8 cellular contexts compared by ENCODE assay signal in the genomic region with DNA sequence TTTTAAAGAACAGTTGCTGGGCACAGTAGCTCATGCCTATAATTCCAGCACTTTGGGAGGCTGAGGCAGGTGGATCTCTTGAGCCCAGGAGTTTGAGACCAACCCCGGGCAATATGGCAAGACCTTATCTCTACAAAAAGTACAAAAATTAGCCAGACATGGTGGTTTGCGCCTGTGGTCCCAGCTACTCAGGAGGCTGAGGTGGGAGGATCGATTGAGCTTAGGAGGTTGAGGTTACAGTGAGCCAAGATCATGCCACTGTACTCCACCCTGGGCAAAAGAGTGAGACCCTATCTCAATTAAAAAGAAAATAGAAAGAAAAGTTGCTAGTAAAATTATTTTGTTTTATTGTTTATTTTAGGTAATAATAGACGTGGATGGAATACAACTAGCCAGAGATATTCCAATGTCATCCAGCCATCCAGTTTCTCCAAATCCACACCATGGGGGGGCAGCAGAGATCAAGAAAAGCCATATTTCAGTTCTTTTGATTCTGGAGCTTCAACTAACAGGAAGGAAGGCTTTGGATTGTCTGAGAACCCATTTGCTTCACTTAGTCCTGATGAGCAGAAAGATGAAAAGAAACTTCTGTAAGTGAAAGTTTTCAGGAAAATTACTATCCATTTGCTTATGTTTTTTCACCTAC. TPM values are rescaled to one million over a fixed set of nuclear protein-coding genes. Genes with fewer than 3 reads are reported as not detected.
DNase-seq lines count a peak whose midpoint lies in the region; ATAC-seq and TF ChIP-seq lines count a peak whose summit lies in the region.

No MANE protein-coding gene starts in this region.

- DNase-seq in NCI-H2029 (lab: John Stamatoyannopoulos, UW) (peak; percentile 2), NCI-H2029 treated with DMSO at 0.1 percent for 48 hours (lab: John Stamatoyannopoulos, UW) (no peak), SW480 (ENCODE audit: low spot score) (peak; percentile 51), transverse colon (peak; percentile 43), natural killer cell (no peak)
- no peak for DNase-seq in activated CD4-positive, CD25-positive, alpha-beta regulatory T cell (lab: John Stamatoyannopoulos, UW)

- no peak for TF ChIP-seq POLR2A in gastroesophageal sphincter (IDR thresholded peaks at IDR 0.05)
- no peak for TF ChIP-seq POLR2A in transverse colon (IDR thresholded peaks at IDR 0.05)

- no peak overlapping the region for H3K9ac ChIP-seq in KMS-11

- peaks cover 81% of the 10 kb centered on the region for H3K79me2 ChIP-seq in KMS-11 (ENCODE audit: insufficient read depth, low read depth)

- H3K36me3 ChIP-seq in KMS-11 (ENCODE audit: insufficient read depth): peaks cover 37% of the 10 kb centered on the region
- peaks cover 0 to 48% of the 10 kb centered on the region in 2 donors for H3K36me3 ChIP-seq in gastroesophageal sphincter
- peaks cover 0 to 44% (median 18%) of the 10 kb centered on the region in 4 donors for H3K36me3 ChIP-seq in transverse colon

- H3K4me2 ChIP-seq in KMS-11: peak overlapping the region; percentile 80; the same call in 1 of the 2 replicates

- H3K9me3 ChIP-seq in gastroesophageal sphincter (no peaks in the 10 kb centered on the region), transverse colon (no peaks in the 10 kb centered on the region)

- no peaks in the 10 kb centered on the region for H3K27me3 ChIP-seq in KMS-11 (ENCODE audit: insufficient read depth, low read depth)
- H3K27me3 ChIP-seq in gastroesophageal sphincter: no peaks in the 10 kb centered on the region
- no peaks in the 10 kb centered on the region for H3K27me3 ChIP-seq in transverse colon

- intact Hi-C loops in transverse colon (cut with DNase I; ENCODE audit: low total_unique reads): loop anchor here (5.0 to 10.0 kb wide), 2 partner anchors 60 to 78 kb away; a partner anchor contains a TSS
- intact Hi-C loops in natural killer cell (cut with micrococcal nuclease): no loop called here

- no peaks in the 10 kb centered on the region for H4K20me1 ChIP-seq in KMS-11 (ENCODE audit: insufficient read depth)

- no peak overlapping the region for H3K27ac Mint-ChIP-seq in natural killer cell

- H3K4me3 Mint-ChIP-seq in natural killer cell: no peak overlapping the region

- 62 to 72% methylated on average over 3 to 4 of the region's 4 CpGs for WGBS in gastroesophageal sphincter (ENCODE audit: low coverage in 1 of 2), 2 donors
- 74 to 75% methylated on average over 4 of the region's 4 CpGs for WGBS in transverse colon (ENCODE audit: low coverage in 1 of 2), 2 donors

- H3K27ac ChIP-seq in KMS-11 (no peak overlapping the region), gastroesophageal sphincter (no peak overlapping the region), transverse colon (no peak overlapping the region)

- H2AFZ ChIP-seq in KMS-11 (ENCODE audit: low read depth): no peak overlapping the region

- H3K4me1 Mint-ChIP-seq in natural killer cell: peaks cover 23 to 33% of the 10 kb centered on the region in 2 donors

- TF ChIP-seq CTCF in KMS-11 (conservative IDR thresholded peaks at IDR 0.05; ENCODE audit: low read depth, low read length) (peak; percentile 57), gastroesophageal sphincter (IDR thresholded peaks at IDR 0.05) (peak; percentile 13 to 51 (median 34)), transverse colon (IDR thresholded peaks at IDR 0.05) (peak; percentile 33 to 44 (median 38)), natural killer cell (IDR thresholded peaks at IDR 0.05) (no peak)

- H3K36me3 Mint-ChIP-seq in natural killer cell: no peaks in the 10 kb centered on the region

- H3K27me3 Mint-ChIP-seq in natural killer cell (ENCODE audit: low read depth in 2 of 2): no peaks in the 10 kb centered on the region

- H3K4me3 ChIP-seq in KMS-11 (IDR thresholded peaks at IDR 0.05; ENCODE audit: insufficient read depth, low read depth, low read length) (no peak overlapping the region), gastroesophageal sphincter (no peak overlapping the region), transverse colon (no peak overlapping the region)

- H3K4me1 ChIP-seq in KMS-11 (ENCODE audit: low read depth, poor library complexity, severe bottlenecking): peaks cover 40% of the 10 kb centered on the region
- H3K4me1 ChIP-seq in gastroesophageal sphincter: peaks cover 5 to 43% (median 8%) of the 10 kb centered on the region in 3 donors
- peaks cover 8 to 30% (median 16%) of the 10 kb centered on the region in 4 donors for H3K4me1 ChIP-seq in transverse colon

- TF ChIP-seq EP300 in gastroesophageal sphincter (IDR thresholded peaks at IDR 0.05) (no peak), transverse colon (IDR thresholded peaks at IDR 0.05; ENCODE audit: low read depth) (no peak)

- ATAC-seq in gastroesophageal sphincter: no peak
- no peak for ATAC-seq in natural killer cell

- no peaks in the 10 kb centered on the region for H3K9me3 Mint-ChIP-seq in natural killer cell

- in situ Hi-C loops in transverse colon (cut with MboI; ENCODE audit: low pct_ligation_motif_present in 1 of 4, low pct_unique_long_range_greater_than_20kb in 1 of 4, low sequenced_read_pairs in 3 of 4): loop anchor here in 2 of 4 donors (10.0 kb wide), 2 partner anchors 80 to 110 kb away; a partner anchor contains a TSS

RNA-seq across cellular contexts. Expression of a gene that starts 3.0 kb away (rescaled TPM):
- 10 to 100 TPM; 27.7 to 32.7 (median 31.6) TPM for total RNA-seq in gastroesophageal sphincter
- 10 to 100 TPM; 27.6 to 47.0 (median 38.3) TPM for total RNA-seq in transverse colon
- 10 to 100 TPM; 37.5 to 41.6 (median 40.2) TPM for total RNA-seq in natural killer cell

Comparison
In these comparisons a context has a peak if more than half of its experiments do, and no peak if none do; other contexts are left out.
1. DNase-seq: peak in NCI-H2029 (single experiment), SW480 (single experiment) and transverse colon (single experiment); none in NCI-H2029 treated with DMSO at 0.1 percent for 48 hours (single experiment), natural killer cell (single experiment) and activated CD4-positive, CD25-positive, alpha-beta regulatory T cell (0 of 4).